20 cellular contexts compared by ENCODE assay signal in genomic region chr11:124152770-124153407, GRCh38.
"Had no signal": no experiment of that assay in that cellular context is flagged by ENCODE, and none has a peak within 500 bp of the region (broad histone marks: within the 10 kb centered on the region; RNA-seq: fewer than 3 reads in every experiment).

No MANE protein-coding gene starts in this region.

- ATAC-seq: activated CD8-positive, alpha-beta T cell treated with anti-CD3 and anti-CD28 coated beads for 36 hours; activated naive CD4-positive, alpha-beta T cell treated with anti-CD3 and anti-CD28 coated beads, Interleukin-2, amount 50 U/mL, for 72 hours; activated T-cell treated with anti-CD3 and anti-CD28 coated beads, Interleukin-2, amount 50 U/mL, for 4 hours; body of pancreas; gastroesophageal sphincter; left lobe of liver; mucosa of descending colon; natural killer cell; psoas muscle; right lobe of liver; upper lobe of right lung had no signal

- H3K4me3 ChIP-seq: body of pancreas, coronary artery, gastroesophageal sphincter, mucosa of descending colon, psoas muscle, right lobe of liver, stomach, testis, upper lobe of right lung had no signal

- FAIRE-seq: TTC549 had no signal

- DNase-seq: activated B cell treated with CpG ODN at 0.5 μM for 24 hours; activated CD4-positive, alpha-beta T cell treated with anti-CD3 and anti-CD28 coated beads for 48 hours; activated CD8-positive, alpha-beta T cell treated with anti-CD3 and anti-CD28 coated beads for 36 hours; activated effector memory CD4-positive, alpha-beta T cell treated with Interleukin-2 at 50 U/mL for 16 hours; activated T-cell treated with anti-CD3 and anti-CD28 coated beads, Interleukin-2, amount 50 U/mL, for 4 hours; body of pancreas; effector CD4-positive, alpha-beta T cell; islet precursor cell; mucosa of descending colon; natural killer cell; psoas muscle; right lobe of liver; stomach; testis; upper lobe of right lung had no signal
